In the genomic region with DNA sequence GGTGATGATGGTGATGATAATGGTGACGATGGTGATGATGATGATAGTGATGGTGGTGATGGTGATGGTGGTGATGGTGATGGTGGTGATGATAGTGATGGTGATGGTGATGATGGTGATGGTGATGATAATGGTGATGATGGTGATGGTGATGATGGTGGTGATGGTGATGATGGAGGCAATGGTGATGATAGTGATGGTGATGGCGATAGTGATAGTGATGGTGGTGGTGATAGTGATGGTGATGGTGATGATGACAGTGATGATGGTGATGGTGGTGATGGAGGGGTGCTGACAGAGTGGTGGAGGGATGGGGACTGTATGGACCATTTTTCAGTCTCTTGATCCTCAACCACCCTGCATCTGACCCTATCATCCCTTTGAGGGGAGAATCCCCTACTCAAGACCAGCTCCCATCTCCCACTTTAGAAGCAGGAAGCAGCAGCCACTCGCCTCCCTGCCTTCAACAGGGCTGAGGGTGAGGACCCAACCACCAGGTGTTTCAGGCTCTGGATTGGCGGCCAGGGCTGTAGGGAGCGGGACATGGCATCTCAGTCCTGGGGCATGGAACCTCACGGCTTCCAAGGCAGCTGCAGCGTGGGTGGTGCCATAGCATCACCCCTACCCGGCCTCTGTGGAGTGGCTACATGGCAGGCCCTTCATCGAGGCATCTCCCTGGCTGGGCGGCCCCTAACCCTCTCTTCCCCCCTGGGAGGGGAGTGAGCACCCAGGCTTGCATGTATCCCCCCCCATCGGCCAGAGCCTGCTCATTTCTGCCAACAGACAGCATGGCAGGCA, we compare ENCODE assay signal across 26 cellular contexts. TPM values are rescaled to one million over a fixed set of nuclear protein-coding genes. Genes with fewer than 3 reads are reported as not detected.
A peak's percentile ranks its signal among the peaks of the same experiment; 100 is the strongest.
DNase-seq lines count a peak whose midpoint lies in the region; ATAC-seq, FAIRE-seq and TF ChIP-seq lines count a peak whose summit lies in the region.
"Had no signal": no experiment of that assay in that cellular context is flagged by ENCODE, and none has a peak within 500 bp of the region (broad histone marks: within the 10 kb centered on the region; RNA-seq: fewer than 3 reads in every experiment).

No MANE protein-coding gene starts in this region.

- H3K18ac ChIP-seq in IMR-90 (ENCODE audit: low read depth, low read length) (no peak overlapping the region), H9 (ENCODE audit: insufficient read length, low read depth, low read length) (no peak overlapping the region)

- H3K14ac ChIP-seq in IMR-90 (replicated peaks; ENCODE audit: low read depth, low read length) (no peak overlapping the region), H9 (ENCODE audit: insufficient read depth, low read length) (no peak overlapping the region)

- no peak for FAIRE-seq in GM12878 (lab: Jason Lieb, UNC)

- no peaks in the 10 kb centered on the region for H3K79me1 ChIP-seq in IMR-90 (ENCODE audit: low read depth in 1 of 2, low read length in 2 of 2)
- H3K79me1 ChIP-seq in H9 (ENCODE audit: insufficient read depth, low read depth, low read length, poor library complexity, severe bottlenecking) = no peaks in the 10 kb centered on the region

- H3K36me3 ChIP-seq in BLaER1 (no peaks in the 10 kb centered on the region), IMR-90 (ENCODE audit: control insufficient read depth, insufficient read depth, low read length) (no peaks in the 10 kb centered on the region), GM12878 (ENCODE audit: control insufficient read depth in 2 of 2, insufficient read depth in 2 of 2, low read length in 1 of 2) (no peaks in the 10 kb centered on the region)

- H2AK9ac ChIP-seq in IMR-90 (replicated peaks; ENCODE audit: low read depth, low read length, poor library complexity) = peak overlapping the region; percentile 52

- TF ChIP-seq CTCF in 22Rv1 (IDR thresholded peaks at IDR 0.05) (no peak), IMR-90 (conservative IDR thresholded peaks at IDR 0.05; ENCODE audit: low read depth, low read length) (no peak), GM12878 (IDR thresholded peaks at IDR 0.05 in 2 of 3, conservative IDR thresholded peaks at IDR 0.05 in 1 of 3; ENCODE audit: control insufficient read depth in 2 of 3, extremely low read depth in 1 of 3, insufficient read depth in 1 of 3, low read depth in 3 of 3, low read length in 3 of 3) (no peak), H9 (conservative IDR thresholded peaks at IDR 0.05) (no peak)

- no peak overlapping the region for H2BK120ac ChIP-seq in IMR-90 (ENCODE audit: low read depth, low read length)
- H2BK120ac ChIP-seq in H9 (ENCODE audit: low read depth, low read length, poor library complexity, severe bottlenecking) = no peak overlapping the region

- dilution Hi-C loops in IMR-90 (cut with HindIII; ENCODE audit: low sequenced_read_pairs, unreplicated experiment) = no loop called here

- no peak for DNase-seq in IMR-90
- no peak for DNase-seq in GM12878 (ENCODE audit: low read depth, low spot score)
- no peak for DNase-seq in H9
- DNase-seq in NCI-H128 (lab: John Stamatoyannopoulos, UW; ENCODE audit: unreplicated experiment) = no peak
- DNase-seq: Calu3, DMS79 treated with DMSO at 0.1 percent for 48 hours, HCEC 1CT, NCI-H1092, NCI-H1436, NCI-H187, NCI-H2107, NCI-H446, NCI-H524 treated with DMSO at 0.1 percent for 48 hours, NCI-H774, PC-3, SHP77, T-helper 1 cell had no signal

- TF ChIP-seq RAD21 in IMR-90 (IDR thresholded peaks at IDR 0.05; ENCODE audit: low read length) (no peak), GM12878 (IDR thresholded peaks at IDR 0.05; ENCODE audit: insufficient read depth, low read depth, low read length) (no peak)

- H3K9me3 Mint-ChIP-seq in H9 = no peaks in the 10 kb centered on the region; a peak in 1 of 5 replicates
- H3K9me3 Mint-ChIP-seq: GM23338; IgD-negative memory B cell; T-helper 2 cell treated with Interferon-gamma antibody and Interleukin-4, amounts not matched to agents 5 μg/mL and 100 μg/mL, for 36 hours had no signal

- no peak overlapping the region for H3K56ac ChIP-seq in IMR-90 (ENCODE audit: extremely low read depth, insufficient read depth, low read length)
- H3K56ac ChIP-seq in H9 (ENCODE audit: insufficient read length, low read depth, low read length) = no peak overlapping the region

- H3K4me2 ChIP-seq in BLaER1 = peak overlapping the region; percentile 80
- no peak overlapping the region for H3K4me2 ChIP-seq in IMR-90 (ENCODE audit: low read depth, low read length)
- H3K4me2 ChIP-seq in GM12878 (ENCODE audit: control insufficient read depth, insufficient read depth) = no peak overlapping the region
- H3K4me2 ChIP-seq in H9 (ENCODE audit: insufficient read depth, insufficient read length, low read length) = no peak overlapping the region
- H3K4me2 ChIP-seq: GM23338 had no signal

- H3K4me1 Mint-ChIP-seq in H9 = 0 out of 4 replicates have a peak, but pooled peaks cover under 1 to 3% of the 10 kb centered on the region in 2 experiments

- H4K20me1 ChIP-seq in BLaER1 (peaks cover 37% of the 10 kb centered on the region), IMR-90 (ENCODE audit: insufficient read depth, low read length) (no peaks in the 10 kb centered on the region), GM12878 (ENCODE audit: control insufficient read depth, insufficient read depth) (no peaks in the 10 kb centered on the region), H9 (ENCODE audit: control insufficient read depth, insufficient read depth, insufficient read length) (peaks cover 5% of the 10 kb centered on the region)

- H2BK12ac ChIP-seq in H9 (ENCODE audit: insufficient read length, low read depth, low read length) = no peak overlapping the region

- POLR2A ChIA-PET in IMR-90 (lab: Charles Lee; ENCODE audit: unreplicated experiment) = no interaction called here
- POLR2A ChIA-PET in GM12878 (lab: Charles Lee) = no interaction called here

- no peak overlapping the region for H3K4ac ChIP-seq in IMR-90 (ENCODE audit: low read depth, low read length)
- H3K4ac ChIP-seq in H9 (ENCODE audit: low read depth, low read length) = no peak overlapping the region

- no peak overlapping the region for H3K4me3 ChIP-seq in BLaER1
- no peak overlapping the region for H3K4me3 ChIP-seq in IMR-90 (ENCODE audit: insufficient read depth, low read depth, low read length)
- H3K4me3 ChIP-seq in GM12878 = no peak overlapping the region
- H3K4me3 ChIP-seq: GM23338 had no signal

- H4K5ac ChIP-seq in IMR-90 (ENCODE audit: low read depth, low read length) = no peak overlapping the region
- H4K5ac ChIP-seq in H9 (ENCODE audit: insufficient read length, low read depth, low read length) = no peak overlapping the region

- SMC1A ChIA-PET in GM12878 (lab: Charles Lee; ENCODE audit: uncharacterized antibody, unreplicated experiment) = no interaction called here

- RAD21 ChIA-PET in GM12878 (lab: Charles Lee; ENCODE audit: unreplicated experiment) = no interaction called here

- H2BK5ac ChIP-seq in IMR-90 (ENCODE audit: low read depth, low read length, poor library complexity, severe bottlenecking) = peak overlapping the region; percentile 39
- no peak overlapping the region for H2BK5ac ChIP-seq in H9 (ENCODE audit: insufficient read length, low read length)

- TF ChIP-seq EP300 in GM12878 (IDR thresholded peaks at IDR 0.05; ENCODE audit: borderline replicate concordance in 1 of 2, control insufficient read depth in 1 of 2, low read depth in 2 of 2, low read length in 2 of 2) = no peak

- peaks cover 5% of the 10 kb centered on the region for H3K23me2 ChIP-seq in H9 (ENCODE audit: insufficient read length, low read depth, low read length, poor library complexity, severe bottlenecking)

- H3K27me3 Mint-ChIP-seq in H9 (ENCODE audit: low read depth) = peaks cover 41% of the 10 kb centered on the region

- H3K27ac Mint-ChIP-seq in H9 = no peak overlapping the region
- H3K27ac Mint-ChIP-seq: B cell; GM23338; T-helper 2 cell treated with Interferon-gamma antibody and Interleukin-4, amounts not matched to agents 5 μg/mL and 100 μg/mL, for 36 hours had no signal

- no peaks in the 10 kb centered on the region for H3K9me1 ChIP-seq in IMR-90 (ENCODE audit: insufficient read depth, low read length)

- H3K23ac ChIP-seq in IMR-90 (ENCODE audit: low read depth, low read length) (no peak overlapping the region), H9 (ENCODE audit: insufficient read length, low read depth, low read length) (no peak overlapping the region)

- H2BK15ac ChIP-seq in IMR-90 (ENCODE audit: low read depth, low read length) (no peak overlapping the region), H9 (ENCODE audit: low read depth, low read length) (no peak overlapping the region)

- H3K9me3 ChIP-seq in BLaER1 (0 out of 2 replicates have a peak, but pooled peaks cover 7% of the 10 kb centered on the region), IMR-90 (ENCODE audit: control insufficient read depth, insufficient read depth, low read length) (no peaks in the 10 kb centered on the region), GM12878 (replicated peaks; ENCODE audit: control insufficient read depth, insufficient read depth, low read length) (no peaks in the 10 kb centered on the region), H9 (ENCODE audit: control insufficient read depth, low read depth, low read length) (no peaks in the 10 kb centered on the region)

- BruUV-seq in IMR-90 (replicated peaks; lab: Mats Ljungman, UMichigan) (no TSS peak), GM12878 (replicated peaks; lab: Mats Ljungman, UMichigan) (TSS peak; percentile 52)

- H3K27ac ChIP-seq in 22Rv1 (peak overlapping the region; percentile 34), BLaER1 (peak overlapping the region; percentile 64), IMR-90 (ENCODE audit: insufficient read depth, low read length) (no peak overlapping the region), GM12878 (ENCODE audit: control insufficient read depth, insufficient read depth) (no peak overlapping the region), H9 (ENCODE audit: insufficient read length, low read depth, low read length) (no peak overlapping the region)

- 0 out of 2 replicates have a peak overlapping the region, but pooled peaks have one; percentile 53 for H3K9ac ChIP-seq in BLaER1
- H3K9ac ChIP-seq in IMR-90 (ENCODE audit: low read depth, low read length) = no peak overlapping the region
- H3K9ac ChIP-seq in GM12878 (ENCODE audit: control insufficient read depth, insufficient read depth, low read length) = no peak overlapping the region
- no peak overlapping the region for H3K9ac ChIP-seq in H9 (ENCODE audit: extremely low read depth, insufficient read length, low read length)

- TF ChIP-seq POLR2A in IMR-90 (IDR thresholded peaks at IDR 0.05; ENCODE audit: low read depth, low read length) = no peak
- TF ChIP-seq POLR2A in GM12878 (IDR thresholded peaks at IDR 0.05; ENCODE audit: low read depth, low read length) = no peak

- no peak overlapping the region for H3K4me3 Mint-ChIP-seq in H9
- H3K4me3 Mint-ChIP-seq: B cell; GM23338; IgD-negative memory B cell; T-helper 2 cell treated with Interferon-gamma antibody and Interleukin-4, amounts not matched to agents 5 μg/mL and 100 μg/mL, for 36 hours had no signal

- H2AFZ ChIP-seq in IMR-90 (replicated peaks; ENCODE audit: low read length, poor library complexity) = no peak overlapping the region
- H2AFZ ChIP-seq in GM12878 (ENCODE audit: control insufficient read depth, low read depth, low read length) = no peak overlapping the region
- H2AFZ ChIP-seq in H9 (ENCODE audit: low read length) = no peak overlapping the region
- H2AFZ ChIP-seq: GM23338 had no signal

- no peak overlapping the region for H4K91ac ChIP-seq in IMR-90 (ENCODE audit: insufficient read depth, low read depth, low read length)
- H4K91ac ChIP-seq in H9 (ENCODE audit: insufficient read length, low read depth, low read length) = no peak overlapping the region

- no peak overlapping the region for H3T11ph ChIP-seq in H9 (ENCODE audit: low read length)

- in situ Hi-C loops in IMR-90 (cut with MboI; ENCODE audit: low sequenced_read_pairs) = no loop called here
- in situ Hi-C loops in GM12878 (cut with MboI) = no loop called here

- CTCF ChIA-PET in IMR-90 (lab: Yijun Ruan, JAX) (no interaction called here), GM12878 (lab: Yijun Ruan, JAX) (no interaction called here)

- no peak overlapping the region for H2BK20ac ChIP-seq in IMR-90 (ENCODE audit: low read depth, low read length)
- H2BK20ac ChIP-seq in H9 (ENCODE audit: low read depth, low read length, poor library complexity, severe bottlenecking) = no peak overlapping the region

- WGBS in IMR-90 (ENCODE audit: extremely low coverage in 2 of 2, insufficient read length in 1 of 2), 2 experiments = 84% methylated on average over 3 of the region's 11 CpGs; no CpG with 5 or more reads in 1 of the 2 experiments
- 84% methylated on average over 11 of the region's 11 CpGs for WGBS in GM12878 (ENCODE audit: insufficient coverage, insufficient replicate concordance, low lambda C conversion rate, missing lambda C conversion rate)
- no CpG with 5 or more reads among the region's 11 CpGs for WGBS in H9 (ENCODE audit: extremely low coverage, insufficient read length, low lambda C conversion rate)

- H3K4me1 ChIP-seq in BLaER1 (peaks cover 41% of the 10 kb centered on the region), IMR-90 (ENCODE audit: control insufficient read depth, insufficient read depth, low read length) (no peaks in the 10 kb centered on the region), GM12878 (ENCODE audit: control insufficient read depth, insufficient read depth, low read length) (no peaks in the 10 kb centered on the region), H9 (ENCODE audit: insufficient read depth, low read length) (no peaks in the 10 kb centered on the region)

- H2AK5ac ChIP-seq in IMR-90 (ENCODE audit: low read depth, low read length) (peak overlapping the region; percentile 59; the same call in 1 of the 2 replicates), H9 (ENCODE audit: insufficient read length, low read length) (no peak overlapping the region)

- H3K36me3 Mint-ChIP-seq in H9 (ENCODE audit: insufficient read depth in 1 of 3, low read depth in 3 of 3) = no peaks in the 10 kb centered on the region; a peak in 1 of 7 replicates
- H3K36me3 Mint-ChIP-seq: IgD-negative memory B cell had no signal

- H3K27me3 ChIP-seq in BLaER1 = peaks cover 43% of the 10 kb centered on the region
- H3K27me3 ChIP-seq in IMR-90 (ENCODE audit: control insufficient read depth, insufficient read depth, low read length) = peaks cover 18% of the 10 kb centered on the region
- no peaks in the 10 kb centered on the region; a peak in 2 of 4 replicates for H3K27me3 ChIP-seq in GM12878 (replicated peaks in 1 of 2; ENCODE audit: control insufficient read depth in 2 of 2, insufficient read depth in 2 of 2, low read length in 1 of 2)
- H3K27me3 ChIP-seq in H9 (ENCODE audit: insufficient read depth, low read length) = peaks cover 7% of the 10 kb centered on the region; the same call in 1 of the 2 replicates

- intact Hi-C loops in IMR-90 (cut with micrococcal nuclease) = no loop called here
- intact Hi-C loops in GM12878 (cut with micrococcal nuclease; ENCODE audit: unreplicated experiment) = no loop called here

- H4K8ac ChIP-seq in IMR-90 (ENCODE audit: low read depth in 2 of 2, low read length in 2 of 2) = no peak overlapping the region
- H4K8ac ChIP-seq in H9 (replicated peaks; ENCODE audit: insufficient read length, low read depth, low read length) = no peak overlapping the region

- H3K79me2 ChIP-seq in GM12878 (ENCODE audit: control insufficient read depth, insufficient read depth, low read length) (no peaks in the 10 kb centered on the region), H9 (ENCODE audit: insufficient read depth, low read length) (no peaks in the 10 kb centered on the region)

- ATAC-seq in IMR-90 (ENCODE audit: low read depth) = no peak
- no peak for ATAC-seq in GM12878
- ATAC-seq in GM18502 (IDR thresholded peaks at IDR 0.05; ENCODE audit: poor library complexity, unreplicated experiment) = no peak
- ATAC-seq in GM19351 (IDR thresholded peaks at IDR 0.05; ENCODE audit: unreplicated experiment) = no peak
- ATAC-seq: GM23338 had no signal

RNA-seq across cellular contexts. Expression of a gene that starts 4.5 kb away (rescaled TPM):
- total RNA-seq in IMR-90 (2012; rRNA removed) (0.18 and 0.28 TPM in 2 replicates), GM12878 (2014; rRNA removed) (1.2 and 1.8 TPM in 2 replicates), GM12878 (2014; rRNA removed; fragmentation: Illumina TruSeq; extraction: Trizol) (0.14 and 0.58 TPM in 2 replicates), GM12878 (2021) (2.1 and 2.7 TPM in 2 replicates), H9 (2021) (1.0 and 1.6 TPM in 2 replicates)
- polyA plus RNA-seq in IMR-90 (2012; rRNA removed) (0.84 and 1.1 TPM in 2 replicates), GM12878 (2011; rRNA removed) (0.29 and 0.65 TPM in 2 replicates), GM12878 (2014; fragmentation: Illumina TruSeq; extraction: Trizol) (0.19 and 0.24 TPM in 2 replicates), GM12878 (2014; fragmentation: Nextera tagmentation; extraction: Ambion mirVana) (not detected), GM12878 (2014; rRNA removed) (1.9 and 2.0 TPM in 2 replicates), GM12878 (2016; fragmentation: Nextera tagmentation; extraction: Ambion mirVana) (under 1 TPM in 1 of 2 experiments, not detected in 1; 0.12 TPM)
- polyA plus RNA-seq in IMR-90 (2012; cell fraction: cytosol; rRNA removed) = 0.22 and 0.96 TPM in 2 replicates
- 2.6 and 6.7 TPM in 2 replicates for polyA plus RNA-seq in IMR-90 (2012; cell fraction: nucleus; rRNA removed; ENCODE audit: low replicate concordance)
- 19.6 and 21.4 TPM in 2 replicates for total RNA-seq in GM12878 (2013; cell fraction: nucleolus; rRNA removed)
- polyA plus RNA-seq in GM12878 (2011; ENCODE audit: low read depth) = not detected
- 0.69 and 1.0 TPM in 2 replicates for polyA plus RNA-seq in GM12878 (2011; cell fraction: cytosol; rRNA removed)
- polyA plus RNA-seq in GM12878 (2011; cell fraction: nucleus; rRNA removed) = 6.3 and 7.2 TPM in 2 replicates
- polyA plus RNA-seq in GM12878 (2012) = 1.5 and 1.6 TPM in 2 replicates
- polyA minus RNA-seq in GM12878 (2011; rRNA and poly(A)+ RNA removed) = 0.44 and 2.2 TPM in 2 replicates
- 0.80 and 1.0 TPM in 2 replicates for polyA minus RNA-seq in GM12878 (2011; cell fraction: cytosol; rRNA and poly(A)+ RNA removed)
- 3.7 and 4.2 TPM in 2 replicates for polyA minus RNA-seq in GM12878 (2011; cell fraction: nucleus; rRNA and poly(A)+ RNA removed)
- total RNA-seq: RPMI7951 had no signal

RNA-seq across cellular contexts. Expression of a gene that starts 19.5 kb away (rescaled TPM):
- total RNA-seq in IMR-90 (2012; rRNA removed) = 7.5 and 7.9 TPM in 2 replicates
- 24.8 and 27.5 TPM in 2 replicates for polyA plus RNA-seq in IMR-90 (2012; rRNA removed)
- polyA plus RNA-seq in IMR-90 (2012; cell fraction: cytosol; rRNA removed) = 14.4 and 23.9 TPM in 2 replicates
- 48.3 and 135 TPM in 2 replicates for polyA plus RNA-seq in IMR-90 (2012; cell fraction: nucleus; rRNA removed; ENCODE audit: low replicate concordance)
- total RNA-seq in GM12878 (2013; cell fraction: nucleolus; rRNA removed) = 86.7 and 99.0 TPM in 2 replicates
- total RNA-seq in GM12878 (2014; rRNA removed) = 25.1 and 25.8 TPM in 2 replicates
- 8.1 and 12.2 TPM in 2 replicates for total RNA-seq in GM12878 (2014; rRNA removed; fragmentation: Illumina TruSeq; extraction: Trizol)
- 39.6 and 46.2 TPM in 2 replicates for total RNA-seq in GM12878 (2021)
- 6.6 TPM for polyA plus RNA-seq in GM12878 (2011; ENCODE audit: low read depth)
- 3.4 and 8.1 TPM in 2 replicates for polyA plus RNA-seq in GM12878 (2011; rRNA removed)
- 16.4 and 25.8 TPM in 2 replicates for polyA plus RNA-seq in GM12878 (2011; cell fraction: cytosol; rRNA removed)
- 52.4 and 74.0 TPM in 2 replicates for polyA plus RNA-seq in GM12878 (2011; cell fraction: nucleus; rRNA removed)
- 16.2 and 18.9 TPM in 2 replicates for polyA plus RNA-seq in GM12878 (2012)
- polyA plus RNA-seq in GM12878 (2014; fragmentation: Illumina TruSeq; extraction: Trizol) = 1.4 and 5.2 TPM in 2 replicates
- under 1 TPM; 0.11 to 0.49 TPM for polyA plus RNA-seq in GM12878 (2014; fragmentation: Nextera tagmentation; extraction: Ambion mirVana)
- 34.4 and 39.8 TPM in 2 replicates for polyA plus RNA-seq in GM12878 (2014; rRNA removed)
- 10 to 100 TPM; 22.0 to 26.8 TPM for polyA plus RNA-seq in GM12878 (2016; fragmentation: Nextera tagmentation; extraction: Ambion mirVana)
- 8.9 and 32.2 TPM in 2 replicates for polyA minus RNA-seq in GM12878 (2011; rRNA and poly(A)+ RNA removed)
- polyA minus RNA-seq in GM12878 (2011; cell fraction: cytosol; rRNA and poly(A)+ RNA removed) = 13.6 and 14.8 TPM in 2 replicates
- polyA minus RNA-seq in GM12878 (2011; cell fraction: nucleus; rRNA and poly(A)+ RNA removed) = 36.3 and 44.7 TPM in 2 replicates
- total RNA-seq in H9 (2021) = 54.0 and 54.8 TPM in 2 replicates

RNA-seq across cellular contexts. Expression of a gene that starts 20.1 kb away (rescaled TPM):
- total RNA-seq in IMR-90 (2012; rRNA removed) (12,144 and 15,732 TPM in 2 replicates), GM12878 (2014; rRNA removed) (5,146 and 5,299 TPM in 2 replicates), GM12878 (2014; rRNA removed; fragmentation: Illumina TruSeq; extraction: Trizol) (2,069 and 2,477 TPM in 2 replicates), GM12878 (2021) (5,806 and 6,105 TPM in 2 replicates), H9 (2021) (4,136 and 4,160 TPM in 2 replicates)
- polyA plus RNA-seq in IMR-90 (2012; rRNA removed) (10,271 and 10,907 TPM in 2 replicates), GM12878 (2011; rRNA removed) (466 and 810 TPM in 2 replicates), GM12878 (2014; fragmentation: Illumina TruSeq; extraction: Trizol) (1,415 and 2,801 TPM in 2 replicates), GM12878 (2014; fragmentation: Nextera tagmentation; extraction: Ambion mirVana) (1,000 to 10,000 TPM in 1 of 2 experiments, 100 to 1,000 TPM in 1; 969 to 1,906 TPM), GM12878 (2014; rRNA removed) (4,499 and 5,417 TPM in 2 replicates), GM12878 (2016; fragmentation: Nextera tagmentation; extraction: Ambion mirVana) (1,000 to 10,000 TPM; 4,621 to 4,893 TPM)
- 46,606 and 47,328 TPM in 2 replicates for polyA plus RNA-seq in IMR-90 (2012; cell fraction: cytosol; rRNA removed)
- polyA plus RNA-seq in IMR-90 (2012; cell fraction: nucleus; rRNA removed; ENCODE audit: low replicate concordance) = 8,917 and 28,399 TPM in 2 replicates
- 961 and 1,180 TPM in 2 replicates for total RNA-seq in GM12878 (2013; cell fraction: nucleolus; rRNA removed)
- 2,827 TPM for polyA plus RNA-seq in GM12878 (2011; ENCODE audit: low read depth)
- 2,470 and 3,258 TPM in 2 replicates for polyA plus RNA-seq in GM12878 (2011; cell fraction: cytosol; rRNA removed)
- 3,407 and 5,928 TPM in 2 replicates for polyA plus RNA-seq in GM12878 (2011; cell fraction: nucleus; rRNA removed)
- 4,353 and 5,466 TPM in 2 replicates for polyA plus RNA-seq in GM12878 (2012)
- polyA minus RNA-seq in GM12878 (2011; rRNA and poly(A)+ RNA removed) = 709 and 994 TPM in 2 replicates
- 871 and 986 TPM in 2 replicates for polyA minus RNA-seq in GM12878 (2011; cell fraction: cytosol; rRNA and poly(A)+ RNA removed)
- polyA minus RNA-seq in GM12878 (2011; cell fraction: nucleus; rRNA and poly(A)+ RNA removed) = 602 and 1,073 TPM in 2 replicates

Comparison
In these comparisons a context has a peak if more than half of its experiments do, and no peak if none do; other contexts are left out.
1. H3K27ac ChIP-seq: peak in 22Rv1 (single experiment) and BLaER1 (single experiment); none in IMR-90 (single experiment), GM12878 (single experiment) and H9 (single experiment).